ENCODE assay signal across 19 cellular contexts in the genomic region with DNA sequence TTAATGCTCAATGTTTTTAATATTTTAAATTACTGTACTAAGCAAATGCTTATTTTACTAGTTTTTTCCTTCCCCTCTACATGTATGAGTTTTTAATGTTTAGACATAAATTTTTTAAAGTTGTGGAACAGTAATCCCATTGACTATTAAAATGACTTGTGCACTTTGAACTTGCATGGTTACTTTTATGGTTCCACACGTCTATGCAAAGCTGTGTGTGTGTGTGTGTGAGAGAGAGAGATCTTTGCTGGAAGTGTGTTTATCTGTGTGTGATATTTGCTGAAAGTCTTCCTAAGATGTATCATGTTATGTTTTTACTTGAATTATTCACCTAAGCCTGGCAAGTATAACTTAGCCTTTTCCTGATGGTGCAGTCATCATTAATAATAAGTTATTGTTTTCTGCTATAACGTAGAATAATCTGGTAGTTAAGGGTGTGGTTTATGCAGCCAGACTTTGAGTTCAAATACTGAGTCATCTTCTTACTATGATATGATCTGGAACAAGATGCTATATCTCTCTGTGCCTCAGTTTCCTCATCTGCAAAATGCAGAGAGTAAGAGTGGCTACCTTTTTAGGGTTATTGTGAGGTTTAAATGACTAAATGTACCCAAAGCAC.
DNase-seq lines count a peak whose midpoint lies in the region; ATAC-seq, FAIRE-seq and TF ChIP-seq lines count a peak whose summit lies in the region.
"Had no signal": no experiment of that assay in that cellular context is flagged by ENCODE, and none has a peak within 500 bp of the region (broad histone marks: within the 10 kb centered on the region; RNA-seq: fewer than 3 reads in every experiment).

No MANE protein-coding gene starts in this region.

- TF ChIP-seq EP300 in H1 (IDR thresholded peaks at IDR 0.05; ENCODE audit: borderline replicate concordance in 1 of 2, low read depth in 2 of 2, low read length in 2 of 2), result no peak

- no peaks in the 10 kb centered on the region for H3K23me2 ChIP-seq in H1 (ENCODE audit: low read depth, low read length)

- no peak overlapping the region for H3K23ac ChIP-seq in H1 (ENCODE audit: insufficient read length)

- H4K8ac ChIP-seq in H1 (ENCODE audit: extremely low read depth, insufficient read depth, low read length), result no peak overlapping the region

- peaks cover 25% of the 10 kb centered on the region for H3K36me3 Mint-ChIP-seq in activated CD4-positive, alpha-beta T cell treated with anti-CD3 and anti-CD28 coated beads for 36 hours (ENCODE audit: low read depth)
- peaks cover 20% of the 10 kb centered on the region for H3K36me3 Mint-ChIP-seq in mesothelial cell of epicardium

- no peaks in the 10 kb centered on the region for H3K27me3 ChIP-seq in Karpas-422 (ENCODE audit: low read length)
- no peaks in the 10 kb centered on the region for H3K27me3 ChIP-seq in H1 (replicated peaks in 1 of 4; ENCODE audit: control insufficient read depth in 3 of 4, extremely low read depth in 1 of 4, insufficient read depth in 3 of 4, low read length in 3 of 4)
- H3K27me3 ChIP-seq in psoas muscle (ENCODE audit: insufficient read depth in 3 of 3, low read length in 2 of 3), result no peaks in the 10 kb centered on the region
- H3K27me3 ChIP-seq: BLaER1 treated with 17β-estradiol and CSF1 and Interleukin-3, amounts not matched to agents 10 nM and 100 nM had no signal

- H3K9me3 Mint-ChIP-seq in activated CD4-positive, alpha-beta T cell treated with anti-CD3 and anti-CD28 coated beads for 36 hours (ENCODE audit: low read depth), result peaks cover 11% of the 10 kb centered on the region
- peaks cover 4% of the 10 kb centered on the region for H3K9me3 Mint-ChIP-seq in mesothelial cell of epicardium

- no peak overlapping the region; the same call in 1 of the 2 replicates for H2BK20ac ChIP-seq in H1 (ENCODE audit: low read length)

- no peak for FAIRE-seq in H1 (lab: Jason Lieb, UNC)
- FAIRE-seq: GM12878, GM18507, HTR-8/SVneo had no signal

- TF ChIP-seq CTCF in H1 (IDR thresholded peaks at IDR 0.05; ENCODE audit: control extremely low read depth in 1 of 3, insufficient read depth in 1 of 3, low read depth in 1 of 3, low read length in 3 of 3) (no peak), mesothelial cell of epicardium (IDR thresholded peaks at IDR 0.05; ENCODE audit: unreplicated experiment) (no peak), psoas muscle (IDR thresholded peaks at IDR 0.05) (no peak)

- no peak for ATAC-seq in activated CD4-positive, alpha-beta T cell treated with anti-CD3 and anti-CD28 coated beads for 36 hours
- no peak for ATAC-seq in psoas muscle
- ATAC-seq: GM12878 had no signal

- no peak overlapping the region for H3K4me2 ChIP-seq in Karpas-422 (ENCODE audit: low read depth, low read length, poor library complexity, severe bottlenecking)
- H3K4me2 ChIP-seq in H1 (ENCODE audit: insufficient read depth in 1 of 2, low read depth in 2 of 2, low read length in 2 of 2), result no peak overlapping the region

- peaks cover 56% of the 10 kb centered on the region for H3K4me1 Mint-ChIP-seq in activated CD4-positive, alpha-beta T cell treated with anti-CD3 and anti-CD28 coated beads for 36 hours
- peaks cover 36% of the 10 kb centered on the region for H3K4me1 Mint-ChIP-seq in mesothelial cell of epicardium

- H2AFZ ChIP-seq in Karpas-422 (ENCODE audit: low read length) (no peak overlapping the region), H1 (ENCODE audit: low read length) (no peak overlapping the region)

- CTCF ChIA-PET in activated CD4-positive, alpha-beta T cell treated with anti-CD3 and anti-CD28 coated beads for 36 hours (lab: Charles Lee), result interaction anchor here (0.6 to 1.1 kb wide), 2 partner anchors 10 to 20 kb away, joined by 3 to 4 read pairs; no protein-coding TSS in a partner anchor
- CTCF ChIA-PET in H1 (lab: Charles Lee; ENCODE audit: partially characterized antibody), result interaction anchor here (1.2 kb wide), 1 partner anchor 28 kb away, joined by 5 read pairs; no protein-coding TSS in a partner anchor

- no peak for TF ChIP-seq RAD21 in H1 (IDR thresholded peaks at IDR 0.05 in 1 of 2, conservative IDR thresholded peaks at IDR 0.05 in 1 of 2; ENCODE audit: low read depth in 2 of 2, low read length in 2 of 2)

- H3K9me3 ChIP-seq in Karpas-422 (ENCODE audit: low read length) (no peaks in the 10 kb centered on the region), H1 (ENCODE audit: insufficient read depth in 2 of 2, low read depth in 1 of 2, low read length in 1 of 2) (0 out of 4 replicates have a peak, but pooled peaks cover 0 to 4% of the 10 kb centered on the region in 2 experiments), psoas muscle (no peaks in the 10 kb centered on the region)
- H3K9me3 ChIP-seq: Caco-2 had no signal

- H3K14ac ChIP-seq in H1 (ENCODE audit: insufficient read length), result no peak overlapping the region

- no peak overlapping the region for H3K4me3 ChIP-seq in Karpas-422 (ENCODE audit: low read length)
- no peak overlapping the region for H3K4me3 ChIP-seq in H1 (ENCODE audit: extremely low read depth in 1 of 4, insufficient read depth in 2 of 4, low read depth in 3 of 4, low read length in 4 of 4)
- no peak overlapping the region for H3K4me3 ChIP-seq in psoas muscle
- H3K4me3 ChIP-seq: BLaER1 treated with 17β-estradiol and CSF1 and Interleukin-3, amounts not matched to agents 10 nM and 100 nM; GM12878 had no signal

- DNase-seq in activated CD4-positive, alpha-beta T cell treated with anti-CD3 and anti-CD28 coated beads for 36 hours, result no peak
- DNase-seq in activated CD4-positive, alpha-beta T cell treated with anti-CD3 and anti-CD28 coated beads for 1 hour, result no peak
- DNase-seq in Karpas-422, result no peak
- no peak for DNase-seq in H1 (ENCODE audit: low read depth in 1 of 2, low spot score in 2 of 2)
- no peak for DNase-seq in mesothelial cell of epicardium (ENCODE audit: low spot score in 2 of 2, unreplicated experiment in 2 of 2)
- no peak for DNase-seq in activated effector memory CD4-positive, alpha-beta T cell treated with anti-CD3 and anti-CD28 coated beads, Interleukin-2, amount 50 U/mL, for 16 hours
- DNase-seq in central memory CD4-positive, alpha-beta T cell, result no peak
- DNase-seq in psoas muscle, result no peak
- DNase-seq: Caco-2, NCI-H146, NCI-H2107, NCI-H345, NCI-H526 treated with DMSO at 0.1 percent for 48 hours, OCI-M1 had no signal

- WGBS in H1 (ENCODE audit: extremely low coverage in 1 of 2, insufficient coverage in 1 of 2, insufficient read length in 1 of 2, insufficient replicate concordance in 2 of 2, low coverage in 1 of 2, low lambda C conversion rate in 2 of 2, missing lambda C conversion rate in 1 of 2), 2 experiments, result 96% methylated on average over 2 of the region's 2 CpGs; no CpG with 5 or more reads in 1 of the 2 experiments
- 41 to 52% (median 45%) methylated on average over 2 of the region's 2 CpGs for WGBS in psoas muscle, 3 donors

- H3K9ac ChIP-seq in Karpas-422 (ENCODE audit: low read length) (no peak overlapping the region), H1 (replicated peaks in 1 of 4; ENCODE audit: extremely low read depth in 1 of 4, low read depth in 3 of 4, low read length in 3 of 4) (no peak overlapping the region)
- H3K9ac ChIP-seq: BLaER1 treated with 17β-estradiol and CSF1 and Interleukin-3, amounts not matched to agents 10 nM and 100 nM had no signal

- no peak overlapping the region for H2AK5ac ChIP-seq in H1 (ENCODE audit: low read depth, low read length)

- H2BK120ac ChIP-seq in H1 (replicated peaks; ENCODE audit: low read depth, low read length), result no peak overlapping the region

- H4K5ac ChIP-seq in H1 (ENCODE audit: insufficient read length, low read depth, low read length), result no peak overlapping the region

- peaks cover 44% of the 10 kb centered on the region for H3K4me1 ChIP-seq in Karpas-422 (ENCODE audit: low read length)
- H3K4me1 ChIP-seq in H1 (replicated peaks in 1 of 4; ENCODE audit: control insufficient read depth in 3 of 4, insufficient read depth in 4 of 4, low read length in 3 of 4), result peaks cover 0 to 12% (median 10%) of the 10 kb centered on the region in 4 experiments; a peak in 5 of 7 replicates
- H3K4me1 ChIP-seq in psoas muscle, result peaks cover 15% of the 10 kb centered on the region
- H3K4me1 ChIP-seq: Caco-2 had no signal

- no peaks in the 10 kb centered on the region for H3K79me1 ChIP-seq in H1 (ENCODE audit: low read depth, low read length)

- peak overlapping the region; percentile 22; the same call in 1 of the 2 replicates for H2BK15ac ChIP-seq in H1 (ENCODE audit: low read length)

- intact Hi-C loops in activated CD4-positive, alpha-beta T cell treated with anti-CD3 and anti-CD28 coated beads for 36 hours (cut with DNase I, micrococcal nuclease), result no loop called here
- intact Hi-C loops in psoas muscle (cut with DNase I), result loop anchor here in 1 of 2 donors (10.0 kb wide), 2 partner anchors 91 to 471 kb away; a partner anchor contains a TSS

- peak overlapping the region; percentile 20 for H4K91ac ChIP-seq in H1 (replicated peaks; ENCODE audit: insufficient read length, low read length)

- H3K27ac Mint-ChIP-seq in activated CD4-positive, alpha-beta T cell treated with anti-CD3 and anti-CD28 coated beads for 36 hours, result peak overlapping the region; percentile 52
- H3K27ac Mint-ChIP-seq in mesothelial cell of epicardium, result peak overlapping the region; percentile 10

- POLR2A ChIA-PET in activated CD4-positive, alpha-beta T cell treated with anti-CD3 and anti-CD28 coated beads for 36 hours (lab: Charles Lee), result no interaction called here
- POLR2A ChIA-PET in H1 (lab: Charles Lee; ENCODE audit: partially characterized antibody), result no interaction called here

- no peak overlapping the region for H3K56ac ChIP-seq in H1 (replicated peaks; ENCODE audit: insufficient read length, low read depth, low read length)

- no peaks in the 10 kb centered on the region for H3K9me2 ChIP-seq in Karpas-422 (replicated peaks; ENCODE audit: insufficient read depth, low read length)

- H3K18ac ChIP-seq in H1 (ENCODE audit: extremely low read depth, low read length), result no peak overlapping the region

- H2BK5ac ChIP-seq in H1 (ENCODE audit: low read depth, low read length), result no peak overlapping the region

- H2BK12ac ChIP-seq in H1 (ENCODE audit: low read depth, low read length), result peak overlapping the region; percentile 60; the same call in 1 of the 2 replicates

- H3K36me3 ChIP-seq in Karpas-422 (ENCODE audit: insufficient read depth, low read length) (no peaks in the 10 kb centered on the region), H1 (ENCODE audit: control insufficient read depth in 2 of 4, insufficient read depth in 4 of 4, low read length in 3 of 4) (no peaks in the 10 kb centered on the region), psoas muscle (ENCODE audit: insufficient read depth in 1 of 2, low read depth in 1 of 2) (no peaks in the 10 kb centered on the region)

- no peak overlapping the region for H3K4ac ChIP-seq in H1 (replicated peaks; ENCODE audit: insufficient read length, low read depth, low read length)

- H4K20me1 ChIP-seq in Karpas-422 (ENCODE audit: insufficient read depth, low read depth, low read length) (no peaks in the 10 kb centered on the region), H1 (replicated peaks in 1 of 2; ENCODE audit: control insufficient read depth in 1 of 2, insufficient read depth in 2 of 2, low read length in 2 of 2) (no peaks in the 10 kb centered on the region)

- H3K27me3 Mint-ChIP-seq in activated CD4-positive, alpha-beta T cell treated with anti-CD3 and anti-CD28 coated beads for 36 hours, result no peaks in the 10 kb centered on the region
- H3K27me3 Mint-ChIP-seq in mesothelial cell of epicardium (ENCODE audit: low read depth), result no peaks in the 10 kb centered on the region

- H3K79me2 ChIP-seq in Karpas-422 (ENCODE audit: low read length) (peaks cover 24% of the 10 kb centered on the region), H1 (ENCODE audit: control insufficient read depth in 1 of 2, insufficient read depth in 2 of 2, low read length in 2 of 2) (no peaks in the 10 kb centered on the region)

- H3K27ac ChIP-seq in Karpas-422 (ENCODE audit: low read length) (peak overlapping the region; percentile 24), H1 (ENCODE audit: low read depth, low read length) (no peak overlapping the region), psoas muscle (no peak overlapping the region)
- H3K27ac ChIP-seq: 22Rv1 had no signal

- H3K4me3 Mint-ChIP-seq in activated CD4-positive, alpha-beta T cell treated with anti-CD3 and anti-CD28 coated beads for 36 hours, result no peak overlapping the region
- H3K4me3 Mint-ChIP-seq in mesothelial cell of epicardium, result no peak overlapping the region

- TF ChIP-seq POLR2A in H1 (IDR thresholded peaks at IDR 0.05; ENCODE audit: control extremely low read depth in 1 of 2, low read depth in 2 of 2, low read length in 2 of 2), result no peak
